Comparison of ENCODE assay signal across 1 cellular context in the genomic region with DNA sequence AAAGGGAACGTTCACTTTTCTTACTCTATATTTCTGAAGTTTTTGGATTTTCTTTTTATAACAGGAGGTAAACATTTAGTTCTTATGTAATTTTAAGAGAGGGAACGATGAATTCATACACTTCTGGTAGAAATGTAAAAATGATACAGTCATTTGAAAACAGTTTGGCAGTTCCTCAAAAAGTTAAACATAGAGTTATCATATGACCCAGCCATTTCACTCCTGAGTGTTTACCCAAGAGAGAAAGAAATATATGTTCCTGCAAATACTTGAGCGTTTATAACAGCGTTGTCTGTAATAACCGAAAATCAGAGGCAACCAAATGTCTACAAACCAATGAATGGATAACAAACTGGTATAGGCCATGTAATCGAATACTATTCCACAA.
TF ChIP-seq lines count a peak whose summit lies in the region.

No MANE protein-coding gene starts in this region.

TF ChIP-seq in GM12878, 131 proteins besides CTCF, POLR2A, EP300 and RAD21:
- TF ChIP-seq, protein P1, sequence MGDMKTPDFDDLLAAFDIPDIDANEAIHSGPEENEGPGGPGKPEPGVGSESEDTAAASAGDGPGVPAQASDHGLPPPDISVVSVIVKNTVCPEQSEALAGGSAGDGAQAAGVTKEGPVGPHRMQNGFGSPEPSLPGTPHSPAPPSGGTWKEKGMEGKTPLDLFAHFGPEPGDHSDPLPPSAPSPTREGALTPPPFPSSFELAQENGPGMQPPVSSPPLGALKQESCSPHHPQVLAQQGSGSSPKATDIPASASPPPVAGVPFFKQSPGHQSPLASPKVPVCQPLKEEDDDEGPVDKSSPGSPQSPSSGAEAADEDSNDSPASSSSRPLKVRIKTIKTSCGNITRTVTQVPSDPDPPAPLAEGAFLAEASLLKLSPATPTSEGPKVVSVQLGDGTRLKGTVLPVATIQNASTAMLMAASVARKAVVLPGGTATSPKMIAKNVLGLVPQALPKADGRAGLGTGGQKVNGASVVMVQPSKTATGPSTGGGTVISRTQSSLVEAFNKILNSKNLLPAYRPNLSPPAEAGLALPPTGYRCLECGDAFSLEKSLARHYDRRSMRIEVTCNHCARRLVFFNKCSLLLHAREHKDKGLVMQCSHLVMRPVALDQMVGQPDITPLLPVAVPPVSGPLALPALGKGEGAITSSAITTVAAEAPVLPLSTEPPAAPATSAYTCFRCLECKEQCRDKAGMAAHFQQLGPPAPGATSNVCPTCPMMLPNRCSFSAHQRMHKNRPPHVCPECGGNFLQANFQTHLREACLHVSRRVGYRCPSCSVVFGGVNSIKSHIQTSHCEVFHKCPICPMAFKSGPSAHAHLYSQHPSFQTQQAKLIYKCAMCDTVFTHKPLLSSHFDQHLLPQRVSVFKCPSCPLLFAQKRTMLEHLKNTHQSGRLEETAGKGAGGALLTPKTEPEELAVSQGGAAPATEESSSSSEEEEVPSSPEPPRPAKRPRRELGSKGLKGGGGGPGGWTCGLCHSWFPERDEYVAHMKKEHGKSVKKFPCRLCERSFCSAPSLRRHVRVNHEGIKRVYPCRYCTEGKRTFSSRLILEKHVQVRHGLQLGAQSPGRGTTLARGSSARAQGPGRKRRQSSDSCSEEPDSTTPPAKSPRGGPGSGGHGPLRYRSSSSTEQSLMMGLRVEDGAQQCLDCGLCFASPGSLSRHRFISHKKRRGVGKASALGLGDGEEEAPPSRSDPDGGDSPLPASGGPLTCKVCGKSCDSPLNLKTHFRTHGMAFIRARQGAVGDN (IDR thresholded peaks at IDR 0.05), result no peak
- no peak for TF ChIP-seq CBX5 (IDR thresholded peaks at IDR 0.05; ENCODE audit: low read depth)
- TF ChIP-seq JUNB (IDR thresholded peaks at IDR 0.05), result peak; percentile 52
- peak; percentile 81 for TF ChIP-seq SPI1 (IDR thresholded peaks at IDR 0.05; ENCODE audit: borderline replicate concordance, insufficient read depth, low read depth, low read length)
- TF ChIP-seq SIN3A (IDR thresholded peaks at IDR 0.05; ENCODE audit: low read depth, low read length), result no peak
- no peak for TF ChIP-seq FOS (IDR thresholded peaks at IDR 0.05; ENCODE audit: borderline replicate concordance, extremely low read depth, insufficient read length)
- TF ChIP-seq, protein P2, sequence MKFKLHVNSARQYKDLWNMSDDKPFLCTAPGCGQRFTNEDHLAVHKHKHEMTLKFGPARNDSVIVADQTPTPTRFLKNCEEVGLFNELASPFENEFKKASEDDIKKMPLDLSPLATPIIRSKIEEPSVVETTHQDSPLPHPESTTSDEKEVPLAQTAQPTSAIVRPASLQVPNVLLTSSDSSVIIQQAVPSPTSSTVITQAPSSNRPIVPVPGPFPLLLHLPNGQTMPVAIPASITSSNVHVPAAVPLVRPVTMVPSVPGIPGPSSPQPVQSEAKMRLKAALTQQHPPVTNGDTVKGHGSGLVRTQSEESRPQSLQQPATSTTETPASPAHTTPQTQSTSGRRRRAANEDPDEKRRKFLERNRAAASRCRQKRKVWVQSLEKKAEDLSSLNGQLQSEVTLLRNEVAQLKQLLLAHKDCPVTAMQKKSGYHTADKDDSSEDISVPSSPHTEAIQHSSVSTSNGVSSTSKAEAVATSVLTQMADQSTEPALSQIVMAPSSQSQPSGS (IDR thresholded peaks at IDR 0.05; ENCODE audit: low read length), result 0 out of 2 replicates have a peak, but pooled peaks have one; percentile 4
TF ChIP-seq in GM12878: peak in this region for 3.
